15 cellular contexts compared by ENCODE assay signal in genomic region chr1:236507022-236507700, GRCh38. TPM values are rescaled to one million over a fixed set of nuclear protein-coding genes. Genes with fewer than 3 reads are reported as not detected.
DNase-seq lines count a peak whose midpoint lies in the region; ATAC-seq and TF ChIP-seq lines count a peak whose summit lies in the region.
"Had no signal": no experiment of that assay in that cellular context is flagged by ENCODE, and none has a peak within 500 bp of the region (broad histone marks: within the 10 kb centered on the region; RNA-seq: fewer than 3 reads in every experiment).

No MANE protein-coding gene starts in this region.

- DNase-seq in NCI-H2029 (lab: John Stamatoyannopoulos, UW) (peak; percentile 32), NCI-H2029 treated with DMSO at 0.1 percent for 48 hours (lab: John Stamatoyannopoulos, UW) (no peak), adipocyte (ENCODE audit: low read depth) (peak; percentile 72), right cardiac atrium (peak in 1 of 3 donors; percentile 67), MV-4-11 (lab: John Stamatoyannopoulos, UW) (no peak), breast epithelium (ENCODE audit: low spot score in 2 of 2) (no peak), GM20000 (ENCODE audit: low spot score) (no peak)
- no peak for DNase-seq in stimulated activated effector memory CD8-positive, alpha-beta T cell treated with anti-CD3 and anti-CD28 coated beads, Interleukin-12 subunit alpha, Interleukin-12 subunit beta, amount 100 ng/mL, for 72 hours (ENCODE audit: low spot score in 2 of 2)
- DNase-seq: activated T-cell treated with anti-CD3 and anti-CD28 coated beads, Interleukin-2, amount 50 U/mL, for 72 hours; GF-D8; H7; naive B cell; stimulated activated CD4-positive, alpha-beta T cell treated with anti-CD3 and anti-CD28 coated beads, Interleukin-2, amount 100 ng/mL, for 48 hours had no signal

- intact Hi-C loops in right cardiac atrium (cut with DNase I) (no loop called here), breast epithelium (cut with DNase I; ENCODE audit: low total_unique reads) (no loop called here)

- no peak overlapping the region for H3K9ac ChIP-seq in adipocyte (ENCODE audit: low read length)

- no peaks in the 10 kb centered on the region for H3K9me3 Mint-ChIP-seq in stimulated activated effector memory CD8-positive, alpha-beta T cell treated with anti-CD3 and anti-CD28 coated beads, Interleukin-12 subunit alpha, Interleukin-12 subunit beta, amount 100 ng/mL, for 72 hours
- H3K9me3 Mint-ChIP-seq: activated T-cell treated with anti-CD3 and anti-CD28 coated beads, Interleukin-2, amount 50 U/mL, for 72 hours; dendritic cell treated with granulocyte-macrophage colony-stimulating factor and Interleukin-4, amounts not matched to agents 40 ng/mL and 50 ng/mL, for 4 days had no signal

- H3K4me1 Mint-ChIP-seq in stimulated activated effector memory CD8-positive, alpha-beta T cell treated with anti-CD3 and anti-CD28 coated beads, Interleukin-12 subunit alpha, Interleukin-12 subunit beta, amount 100 ng/mL, for 72 hours, result peaks cover 47% of the 10 kb centered on the region

- H3K27me3 ChIP-seq in adipocyte (replicated peaks; ENCODE audit: control insufficient read depth, insufficient read depth, low read length) (peaks cover 2% of the 10 kb centered on the region), right cardiac atrium (ENCODE audit: control insufficient read depth, insufficient read depth) (no peaks in the 10 kb centered on the region), breast epithelium (no peaks in the 10 kb centered on the region)
- H3K27me3 ChIP-seq: suprapubic skin had no signal

- no peaks in the 10 kb centered on the region for H3K36me3 ChIP-seq in adipocyte (ENCODE audit: control insufficient read depth, insufficient read depth, low read length, severe bottlenecking)
- no peaks in the 10 kb centered on the region for H3K36me3 ChIP-seq in breast epithelium
- H3K36me3 ChIP-seq: suprapubic skin had no signal

- WGBS in right cardiac atrium, result 51% methylated on average over 5 of the region's 5 CpGs

- no peak overlapping the region for H3K4me3 Mint-ChIP-seq in stimulated activated effector memory CD8-positive, alpha-beta T cell treated with anti-CD3 and anti-CD28 coated beads, Interleukin-12 subunit alpha, Interleukin-12 subunit beta, amount 100 ng/mL, for 72 hours
- H3K4me3 Mint-ChIP-seq: activated T-cell treated with anti-CD3 and anti-CD28 coated beads, Interleukin-2, amount 50 U/mL, for 72 hours; dendritic cell treated with granulocyte-macrophage colony-stimulating factor and Interleukin-4, amounts not matched to agents 40 ng/mL and 50 ng/mL, for 4 days; naive B cell had no signal

- H3K4me3 ChIP-seq in adipocyte (ENCODE audit: low read length) (no peak overlapping the region), right cardiac atrium (ENCODE audit: low read length) (no peak overlapping the region), breast epithelium (no peak overlapping the region)
- H3K4me3 ChIP-seq: suprapubic skin had no signal

- H3K27ac ChIP-seq in right cardiac atrium (ENCODE audit: low read length) (peak overlapping the region; percentile 80), breast epithelium (peak overlapping the region in 1 of 2 donors; percentile 48)
- H3K27ac ChIP-seq: suprapubic skin had no signal

- ATAC-seq in right cardiac atrium, result peak; percentile 84 to 92
- ATAC-seq in stimulated activated effector memory CD8-positive, alpha-beta T cell treated with anti-CD3 and anti-CD28 coated beads, Interleukin-12 subunit alpha, Interleukin-12 subunit beta, amount 100 ng/mL, for 72 hours, result peak; percentile 84

- H3K4me1 ChIP-seq in adipocyte (ENCODE audit: control insufficient read depth, insufficient read depth, low read length) (peaks cover 13% of the 10 kb centered on the region), right cardiac atrium (ENCODE audit: control insufficient read depth, insufficient read depth, low read length) (peaks cover 5% of the 10 kb centered on the region), breast epithelium (no peaks in the 10 kb centered on the region)

- TF ChIP-seq CTCF in breast epithelium (IDR thresholded peaks at IDR 0.05) (no peak), GM20000 (IDR thresholded peaks at IDR 0.05; ENCODE audit: extremely low read depth, missing control alignments) (no peak)

- no peak for TF ChIP-seq POLR2A in breast epithelium (IDR thresholded peaks at IDR 0.05)

- H3K27ac Mint-ChIP-seq in stimulated activated effector memory CD8-positive, alpha-beta T cell treated with anti-CD3 and anti-CD28 coated beads, Interleukin-12 subunit alpha, Interleukin-12 subunit beta, amount 100 ng/mL, for 72 hours, result peak overlapping the region; percentile 45
- H3K27ac Mint-ChIP-seq: activated T-cell treated with anti-CD3 and anti-CD28 coated beads, Interleukin-2, amount 50 U/mL, for 72 hours; dendritic cell treated with granulocyte-macrophage colony-stimulating factor and Interleukin-4, amounts not matched to agents 40 ng/mL and 50 ng/mL, for 4 days had no signal

- H3K9me3 ChIP-seq in adipocyte (ENCODE audit: control insufficient read depth, low read length) (no peaks in the 10 kb centered on the region), right cardiac atrium (ENCODE audit: control insufficient read depth, low read length) (no peaks in the 10 kb centered on the region), breast epithelium (no peaks in the 10 kb centered on the region)
- H3K9me3 ChIP-seq: suprapubic skin had no signal

- H3K36me3 Mint-ChIP-seq in stimulated activated effector memory CD8-positive, alpha-beta T cell treated with anti-CD3 and anti-CD28 coated beads, Interleukin-12 subunit alpha, Interleukin-12 subunit beta, amount 100 ng/mL, for 72 hours, result peaks cover 6% of the 10 kb centered on the region
- H3K36me3 Mint-ChIP-seq: naive B cell had no signal

RNA-seq across cellular contexts. Expression of gene LGALS8, which starts 16.6 kb away (rescaled TPM):
- total RNA-seq in right cardiac atrium (10 to 100 TPM; 61.0 to 67.5 (median 62.9) TPM), breast epithelium (100 to 1,000 TPM in 1 of 3 donors, 10 to 100 TPM in 2; 70.2 to 119 (median 96.4) TPM)
- 40.1 TPM for polyA plus RNA-seq in right cardiac atrium

Comparison
In these comparisons a context has a peak if more than half of its experiments do, and no peak if none do; other contexts are left out.
1. DNase-seq: peak in NCI-H2029 (single experiment) and adipocyte (single experiment); none in NCI-H2029 treated with DMSO at 0.1 percent for 48 hours (single experiment), stimulated activated effector memory CD8-positive, alpha-beta T cell treated with anti-CD3 and anti-CD28 coated beads, Interleukin-12 subunit alpha, Interleukin-12 subunit beta, amount 100 ng/mL, for 72 hours (0 of 2), MV-4-11 (single experiment), breast epithelium (0 of 2) and GM20000 (single experiment).